In genomic region chr10:1548146-1548545, GRCh38 we compare ENCODE assay signal across 19 cellular contexts.
"Had no signal": no experiment of that assay in that cellular context is flagged by ENCODE, and none has a peak within 500 bp of the region (broad histone marks: within the 10 kb centered on the region; RNA-seq: fewer than 3 reads in every experiment).

No MANE protein-coding gene starts in this region.

- H3K27ac Mint-ChIP-seq: activated B cell treated with CpG ODN at 0.5 μM for 24 hours; activated CD4-positive, alpha-beta T cell treated with anti-CD3 and anti-CD28 coated beads, Interleukin-2, amount 10 ng/mL, durations not matched to agents 24 days and 14 days; activated CD8-positive, alpha-beta T cell treated with anti-CD3 and anti-CD28 coated beads, Interleukin-2, amount 10 ng/mL, durations not matched to agents 7 days and 5 days; activated naive CD8-positive, alpha-beta T cell treated with anti-CD3 and anti-CD28 coated beads, Interleukin-2, amount 50 U/mL, for 24 hours; dendritic cell treated with granulocyte-macrophage colony-stimulating factor and Interleukin-4, amounts not matched to agents 40 ng/mL and 50 ng/mL, for 4 days; nephron had no signal

- H3K9me3 Mint-ChIP-seq: activated CD4-positive, alpha-beta T cell treated with anti-CD3 and anti-CD28 coated beads, Interleukin-2, amount 10 ng/mL, durations not matched to agents 24 days and 14 days had no signal

- H3K9me3 ChIP-seq: ascending aorta, breast epithelium, upper lobe of left lung had no signal

- H3K36me3 ChIP-seq: ascending aorta, breast epithelium, upper lobe of left lung had no signal

- H3K4me3 Mint-ChIP-seq: activated B cell treated with CpG ODN at 0.5 μM for 24 hours; activated CD4-positive, alpha-beta T cell treated with anti-CD3 and anti-CD28 coated beads, Interleukin-2, amount 10 ng/mL, durations not matched to agents 24 days and 14 days; activated CD8-positive, alpha-beta T cell treated with anti-CD3 and anti-CD28 coated beads, Interleukin-2, amount 10 ng/mL, durations not matched to agents 7 days and 5 days; activated naive CD8-positive, alpha-beta T cell treated with anti-CD3 and anti-CD28 coated beads, Interleukin-2, amount 50 U/mL, for 24 hours; dendritic cell treated with granulocyte-macrophage colony-stimulating factor and Interleukin-4, amounts not matched to agents 40 ng/mL and 50 ng/mL, for 4 days; nephron had no signal

- H3K27ac ChIP-seq: ascending aorta, breast epithelium, upper lobe of left lung had no signal

- DNase-seq: activated B cell treated with CpG ODN at 0.5 μM for 24 hours; activated CD4-positive, alpha-beta T cell treated with anti-CD3 and anti-CD28 coated beads, Interleukin-2, amount 10 ng/mL, durations not matched to agents 24 days and 14 days; activated CD8-positive, alpha-beta memory T cell treated with anti-CD3 and anti-CD28 coated beads, Interleukin-2, amount 50 U/mL, for 4 hours; activated CD8-positive, alpha-beta T cell treated with anti-CD3 and anti-CD28 coated beads, Interleukin-2, amount 10 ng/mL, durations not matched to agents 7 days and 5 days; activated gamma-delta T cell treated with Interleukin-2 at 50 U/mL for 16 hours; activated naive CD8-positive, alpha-beta T cell treated with anti-CD3 and anti-CD28 coated beads, Interleukin-2, amount 50 U/mL, for 24 hours; activated T-cell treated with anti-CD3 and anti-CD28 coated beads, Interleukin-2, amount 50 U/mL, for 48 hours; effector memory CD4-positive, alpha-beta T cell; foreskin fibroblast; hypothalamus; kidney glomerular epithelial cell; mesenchymal stem cell; T-helper 2 cell; upper lobe of left lung had no signal

- ATAC-seq: activated CD8-positive, alpha-beta T cell treated with anti-CD3 and anti-CD28 coated beads, Interleukin-2, amount 10 ng/mL, durations not matched to agents 7 days and 5 days; activated naive CD8-positive, alpha-beta T cell treated with anti-CD3 and anti-CD28 coated beads, Interleukin-2, amount 50 U/mL, for 24 hours; sciatic nerve had no signal

- H3K27me3 Mint-ChIP-seq: activated B cell treated with CpG ODN at 0.5 μM for 24 hours; activated CD4-positive, alpha-beta T cell treated with anti-CD3 and anti-CD28 coated beads, Interleukin-2, amount 10 ng/mL, durations not matched to agents 24 days and 14 days; dendritic cell treated with granulocyte-macrophage colony-stimulating factor and Interleukin-4, amounts not matched to agents 40 ng/mL and 50 ng/mL, for 4 days had no signal

- H3K27me3 ChIP-seq: ascending aorta, breast epithelium, upper lobe of left lung had no signal

- H3K4me3 ChIP-seq: ascending aorta, breast epithelium, upper lobe of left lung had no signal

- H3K4me1 ChIP-seq: ascending aorta, breast epithelium had no signal
